27 cellular contexts compared by ENCODE assay signal in genomic region chrX:25872786-25873185, GRCh38.
"Had no signal": no experiment of that assay in that cellular context is flagged by ENCODE, and none has a peak within 500 bp of the region (broad histone marks: within the 10 kb centered on the region; RNA-seq: fewer than 3 reads in every experiment).

No MANE protein-coding gene starts in this region.

- H3K4me3 ChIP-seq: ascending aorta, body of pancreas, cardiac muscle cell, SJSA1 had no signal

- H3K36me3 ChIP-seq: ascending aorta, cardiac muscle cell, SJSA1 had no signal

- H3K27me3 ChIP-seq: ascending aorta, body of pancreas, cardiac muscle cell, SJSA1 had no signal

- H3K9me3 ChIP-seq: ascending aorta, body of pancreas, SJSA1 had no signal

- H3K4me1 ChIP-seq: ascending aorta, body of pancreas, SJSA1 had no signal

- H3K27ac ChIP-seq: ascending aorta, cardiac muscle cell, SJSA1 had no signal

- DNase-seq: activated B cell treated with CpG ODN at 0.5 μM for 24 hours; activated CD4-positive, alpha-beta T cell treated with anti-CD3 and anti-CD28 coated beads for 1 hour; activated CD4-positive, alpha-beta T cell treated with anti-CD3 and anti-CD28 coated beads, Interleukin-2, amount 10 ng/mL, durations not matched to agents 24 days and 14 days; activated CD4-positive, alpha-beta T cell treated with anti-CD3 and anti-CD28 coated beads, Interleukin-2, amount 50 U/mL, for 48 hours; activated CD8-positive, alpha-beta memory T cell treated with anti-CD3 and anti-CD28 coated beads for 24 hours; activated effector memory CD4-positive, alpha-beta T cell treated with anti-CD3 and anti-CD28 coated beads, Interleukin-2, amount 50 U/mL, for 16 hours; activated naive CD4-positive, alpha-beta T cell treated with Interleukin-2 at 50 U/mL for 16 hours; activated naive CD8-positive, alpha-beta T cell treated with anti-CD3 and anti-CD28 coated beads, Interleukin-2, amount 50 U/mL, for 24 hours; activated T-cell treated with anti-CD3 and anti-CD28 coated beads, Interleukin-2, amount 50 U/mL, for 4 hours; amniotic stem cell; KG1; NCI-H1092; NCI-H1436; NCI-H1694 treated with DMSO at 0.1 percent for 48 hours; NCI-H2029 treated with DMSO at 0.1 percent for 48 hours; NK-92 treated with Interleukin-12 subunit alpha and Interleukin-12 subunit beta, amount 100 ng/mL, for 24 hours; OCI-M1; Right ventricle myocardium superior; RPMI8226; SW 1271 had no signal

- ATAC-seq: activated naive CD4-positive, alpha-beta T cell treated with anti-CD3 and anti-CD28 coated beads, Interleukin-2, amount 50 U/mL, for 72 hours; activated naive CD8-positive, alpha-beta T cell treated with anti-CD3 and anti-CD28 coated beads, Interleukin-2, amount 50 U/mL, for 24 hours; activated T-cell treated with anti-CD3 and anti-CD28 coated beads, Interleukin-2, amount 50 U/mL, for 4 hours; Panc1; SK-N-SH treated with all-trans-retinoic acid at 6 μM for 48 hours had no signal
